ENCODE assay signal across 2 cellular contexts in genomic region chr6:127146935-127147334, GRCh38.
TF ChIP-seq lines count a peak whose summit lies in the region.

No MANE protein-coding gene starts in this region.

TF ChIP-seq in SK-N-SH, 30 proteins besides CTCF, POLR2A, EP300 and RAD21 (continued from another document):
- TF ChIP-seq PBX3 (IDR thresholded peaks at IDR 0.05) (no peak), USF1 (IDR thresholded peaks at IDR 0.05; ENCODE audit: borderline replicate concordance, low read depth) (no peak), POLR2AphosphoS5 (IDR thresholded peaks at IDR 0.05; ENCODE audit: low read depth, low read length) (no peak), TCF12 (IDR thresholded peaks at IDR 0.05) (no peak), CHD2 (IDR thresholded peaks at IDR 0.05; ENCODE audit: low read length, partially characterized antibody) (no peak)
TF ChIP-seq in SK-N-SH: peak in this region for 0.

TF ChIP-seq in SK-N-SH treated with all-trans-retinoic acid at 6 μM for 48 hours, 23 proteins besides CTCF, POLR2A, EP300 and RAD21 (continued from another document):
- TF ChIP-seq CSRNP3 (CRISPR knock-in tag; IDR thresholded peaks at IDR 0.05) (no peak), ZFP3 (CRISPR knock-in tag; IDR thresholded peaks at IDR 0.05) (no peak), ARNTL (CRISPR knock-in tag; IDR thresholded peaks at IDR 0.05; ENCODE audit: borderline replicate concordance, low read depth) (no peak), ZNF70 (CRISPR knock-in tag; IDR thresholded peaks at IDR 0.05) (no peak)
